In the genomic region with DNA sequence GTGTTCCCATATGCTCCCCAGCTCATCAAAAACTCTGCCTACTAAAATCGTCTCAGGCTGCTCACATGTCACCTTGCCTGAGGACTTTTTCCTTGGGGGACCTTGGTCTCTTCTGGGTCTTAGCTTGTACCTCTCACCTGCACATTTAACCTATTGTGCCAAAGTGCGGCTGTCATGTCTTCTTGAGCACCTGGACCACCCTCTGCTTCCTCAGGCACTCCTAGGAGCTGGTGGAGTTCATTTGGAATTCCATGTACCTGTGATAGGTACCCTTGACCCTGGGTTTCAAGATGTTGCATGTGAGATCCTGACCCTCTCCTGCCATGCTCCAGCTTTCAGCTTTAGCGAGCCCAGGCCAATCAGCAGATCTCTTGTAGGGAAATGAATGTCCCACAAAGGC, we compare ENCODE assay signal across 1 cellular context.
TF ChIP-seq lines count a peak whose summit lies in the region.

No MANE protein-coding gene starts in this region.

TF ChIP-seq in A549, 52 proteins besides CTCF, POLR2A, EP300 and RAD21 (continued from another document):
- TF ChIP-seq, protein P1, sequence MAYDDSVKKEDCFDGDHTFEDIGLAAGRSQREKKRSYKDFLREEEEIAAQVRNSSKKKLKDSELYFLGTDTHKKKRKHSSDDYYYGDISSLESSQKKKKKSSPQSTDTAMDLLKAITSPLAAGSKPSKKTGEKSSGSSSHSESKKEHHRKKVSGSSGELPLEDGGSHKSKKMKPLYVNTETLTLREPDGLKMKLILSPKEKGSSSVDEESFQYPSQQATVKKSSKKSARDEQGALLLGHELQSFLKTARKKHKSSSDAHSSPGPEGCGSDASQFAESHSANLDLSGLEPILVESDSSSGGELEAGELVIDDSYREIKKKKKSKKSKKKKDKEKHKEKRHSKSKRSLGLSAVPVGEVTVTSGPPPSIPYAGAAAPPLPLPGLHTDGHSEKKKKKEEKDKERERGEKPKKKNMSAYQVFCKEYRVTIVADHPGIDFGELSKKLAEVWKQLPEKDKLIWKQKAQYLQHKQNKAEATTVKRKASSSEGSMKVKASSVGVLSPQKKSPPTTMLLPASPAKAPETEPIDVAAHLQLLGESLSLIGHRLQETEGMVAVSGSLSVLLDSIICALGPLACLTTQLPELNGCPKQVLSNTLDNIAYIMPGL (CRISPR knock-in tag; IDR thresholded peaks at IDR 0.05; ENCODE audit: borderline replicate concordance) = no peak
- TF ChIP-seq KDM5A (IDR thresholded peaks at IDR 0.05) = no peak
- no peak for TF ChIP-seq NFE2L2 (conservative IDR thresholded peaks at IDR 0.05; ENCODE audit: low read length)
- TF ChIP-seq SMC3 (IDR thresholded peaks at IDR 0.05) = no peak
- TF ChIP-seq ZNF302 (CRISPR knock-in tag; IDR thresholded peaks at IDR 0.05) = no peak
- no peak for TF ChIP-seq FOSB (CRISPR knock-in tag; IDR thresholded peaks at IDR 0.05)
- TF ChIP-seq ZSCAN20 (CRISPR knock-in tag; IDR thresholded peaks at IDR 0.05) = no peak
- TF ChIP-seq ESRRA (IDR thresholded peaks at IDR 0.05; ENCODE audit: borderline replicate concordance, low read length) = no peak
- no peak for TF ChIP-seq EHF (CRISPR knock-in tag; IDR thresholded peaks at IDR 0.05)
- no peak for TF ChIP-seq PBX3 (IDR thresholded peaks at IDR 0.05)
- no peak for TF ChIP-seq RARB (CRISPR knock-in tag; IDR thresholded peaks at IDR 0.05)
